Comparison of ENCODE assay signal across 8 cellular contexts in the genomic region with DNA sequence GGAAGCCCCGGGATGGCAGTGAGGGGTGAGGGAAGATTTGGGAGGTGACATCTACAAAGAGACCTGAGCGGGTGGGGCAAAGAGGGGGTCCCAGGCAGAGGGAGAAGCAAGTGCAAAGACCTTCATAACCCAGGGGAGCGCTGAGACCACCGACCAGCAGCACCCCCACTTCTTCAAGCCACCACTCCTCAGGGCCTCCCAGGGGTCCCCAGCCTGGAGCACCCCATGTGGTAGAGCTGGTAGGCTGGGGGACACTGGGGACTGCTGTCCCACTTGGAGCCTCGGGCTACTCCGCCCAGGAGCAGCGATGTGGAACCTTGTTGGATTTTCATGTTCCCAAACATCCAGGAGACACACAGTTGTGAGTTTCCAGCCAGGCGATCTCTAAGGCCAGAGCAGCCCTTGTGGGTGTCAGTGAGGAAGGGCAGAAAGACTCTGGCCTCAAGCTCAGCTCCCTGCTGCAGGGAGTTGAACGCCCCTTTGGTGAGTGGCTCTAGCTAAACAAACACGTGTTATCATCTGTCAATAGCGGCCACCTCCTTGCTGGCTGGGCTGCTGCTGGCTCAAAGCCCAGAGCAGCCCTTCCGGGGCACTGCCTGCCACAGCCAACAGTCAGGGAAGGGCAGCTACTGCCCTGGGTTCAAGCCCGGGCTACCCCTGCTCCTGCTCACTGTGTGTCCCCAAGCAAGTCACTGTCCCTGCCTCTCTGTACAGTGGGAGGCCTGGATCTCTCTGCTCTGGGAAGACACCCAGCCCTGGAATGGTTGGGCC. TPM values are rescaled to one million over a fixed set of nuclear protein-coding genes. Genes with fewer than 3 reads are reported as not detected.
A peak's percentile ranks its signal among the peaks of the same experiment; 100 is the strongest.
DNase-seq lines count a peak whose midpoint lies in the region; ATAC-seq and TF ChIP-seq lines count a peak whose summit lies in the region.

No MANE protein-coding gene starts in this region.

- H3K27ac ChIP-seq in fibroblast of lung (ENCODE audit: insufficient read depth, low read length) (no peak overlapping the region), skeletal muscle tissue (ENCODE audit: low read depth, low read length) (no peak overlapping the region)

- no peak overlapping the region for H3K4me2 ChIP-seq in fibroblast of lung (ENCODE audit: extremely low read depth, insufficient read depth, low read length)

- peak overlapping the region in 2 of 7 donors; percentile 54 to 87 for H3K27ac Mint-ChIP-seq in CD14-positive monocyte

- intact Hi-C loops in CD14-positive monocyte (cut with micrococcal nuclease): no loop called here

- no peaks in the 10 kb centered on the region for H3K36me3 Mint-ChIP-seq in CD14-positive monocyte

- no peaks in the 10 kb centered on the region for H3K9me3 ChIP-seq in fibroblast of lung (ENCODE audit: control insufficient read depth, insufficient read depth, low read depth, low read length)
- no peaks in the 10 kb centered on the region for H3K9me3 ChIP-seq in skeletal muscle tissue (ENCODE audit: control insufficient read depth in 3 of 3, low read length in 3 of 3)

- H4K20me1 ChIP-seq in fibroblast of lung (ENCODE audit: control insufficient read depth, extremely low read depth, insufficient read depth, low read length): peaks cover 2% of the 10 kb centered on the region

- ATAC-seq in HG02571 (IDR thresholded peaks at IDR 0.05; ENCODE audit: unreplicated experiment): no peak
- ATAC-seq in GM19467 (IDR thresholded peaks at IDR 0.05; ENCODE audit: unreplicated experiment): no peak

- H3K36me3 ChIP-seq in fibroblast of lung (ENCODE audit: control insufficient read depth, insufficient read depth, low read length) (no peaks in the 10 kb centered on the region), skeletal muscle tissue (ENCODE audit: control insufficient read depth in 3 of 3, insufficient read depth in 3 of 3, low read length in 3 of 3) (no peaks in the 10 kb centered on the region)

- H2AFZ ChIP-seq in fibroblast of lung (ENCODE audit: low read length): no peak overlapping the region

- H3K4me1 Mint-ChIP-seq in CD14-positive monocyte: peaks cover 44% of the 10 kb centered on the region

- peaks cover 3 to 25% (median 11%) of the 10 kb centered on the region in 3 donors for H3K27me3 Mint-ChIP-seq in CD14-positive monocyte (ENCODE audit: low read depth in 3 of 3)

- H3K9ac ChIP-seq in fibroblast of lung (ENCODE audit: insufficient read depth, low read length) (no peak overlapping the region), skeletal muscle tissue (ENCODE audit: low read depth in 1 of 3, low read length in 3 of 3) (peak overlapping the region in 2 of 3 donors; percentile 21 to 54)

- CTCF ChIA-PET in HEK293T (lab: Yijun Ruan, JAX): interaction anchor here (0.9 to 1.1 kb wide), 2 partner anchors 18 to 62 kb away, joined by 3 read pairs; no protein-coding TSS in a partner anchor

- no peaks in the 10 kb centered on the region for H3K9me3 Mint-ChIP-seq in CD14-positive monocyte

- no peaks in the 10 kb centered on the region for H3K79me2 ChIP-seq in fibroblast of lung (ENCODE audit: control insufficient read depth, insufficient read depth, low read length)

- H3K27me3 ChIP-seq in fibroblast of lung (ENCODE audit: control insufficient read depth, insufficient read depth, low read length): no peaks in the 10 kb centered on the region
- peaks cover 0 to 12% (median 4%) of the 10 kb centered on the region in 3 donors for H3K27me3 ChIP-seq in skeletal muscle tissue (ENCODE audit: control insufficient read depth in 3 of 3, insufficient read depth in 3 of 3, low read length in 3 of 3)

- POLR2A ChIA-PET in HEK293T (lab: Yijun Ruan, JAX): interaction anchor here (1.1 kb wide), 1 partner anchor 29 kb away, joined by 3 read pairs; no protein-coding TSS in a partner anchor

- DNase-seq in HEK293T (ENCODE audit: extremely low spot score): peak; percentile 51
- peak; percentile 54 for DNase-seq in NCI-H748 treated with DMSO at 0.1 percent for 48 hours (lab: John Stamatoyannopoulos, UW)
- DNase-seq in fibroblast of lung (ENCODE audit: low read depth in 2 of 2): peak; percentile 39 to 47
- DNase-seq in CD14-positive monocyte (ENCODE audit: low spot score): no peak
- DNase-seq in cerebellar cortex (ENCODE audit: low spot score): no peak

- H3K4me3 ChIP-seq in fibroblast of lung (replicated peaks in 1 of 4; ENCODE audit: control extremely low read depth in 1 of 4, insufficient read depth in 1 of 4, low read depth in 3 of 4, low read length in 4 of 4) (no peak overlapping the region), skeletal muscle tissue (ENCODE audit: low read length in 3 of 3) (no peak overlapping the region)

- H3K4me1 ChIP-seq in fibroblast of lung (ENCODE audit: control insufficient read depth, extremely low read depth, insufficient read depth, low read length): no peaks in the 10 kb centered on the region
- H3K4me1 ChIP-seq in skeletal muscle tissue (ENCODE audit: control insufficient read depth in 3 of 3, insufficient read depth in 3 of 3, low read length in 3 of 3): peaks cover 11 to 15% (median 14%) of the 10 kb centered on the region in 3 donors

- peak overlapping the region in 1 of 2 donors; percentile 20 for H3K4me3 Mint-ChIP-seq in CD14-positive monocyte

- TF ChIP-seq CTCF in fibroblast of lung (conservative IDR thresholded peaks at IDR 0.05 in 1 of 2, IDR thresholded peaks at IDR 0.05 in 1 of 2; ENCODE audit: low read depth in 1 of 2, low read length in 2 of 2) (no peak), CD14-positive monocyte (IDR thresholded peaks at IDR 0.05) (no peak)

TF ChIP-seq in HEK293T, 16 proteins besides CTCF, POLR2A, EP300 and RAD21:
- TF ChIP-seq NFRKB (IDR thresholded peaks at IDR 0.05) (no peak), ZNF384 (IDR thresholded peaks at IDR 0.05) (no peak), FOXM1 (IDR thresholded peaks at IDR 0.05; ENCODE audit: borderline replicate concordance) (no peak), FOXK2 (IDR thresholded peaks at IDR 0.05) (no peak), SUZ12 (IDR thresholded peaks at IDR 0.05) (no peak), TARDBP (IDR thresholded peaks at IDR 0.05) (no peak)

RNA-seq across cellular contexts. Expression of gene CHKA, which starts 25.7 kb away (rescaled TPM):
- total RNA-seq in fibroblast of lung (8.0 and 8.4 TPM in 2 replicates), skeletal muscle tissue (8.9 TPM)
- polyA plus RNA-seq in fibroblast of lung (7.2 and 7.4 TPM in 2 replicates), CD14-positive monocyte (1 to 10 TPM; 2.8 to 5.7 TPM)
- polyA plus RNA-seq in fibroblast of lung (2012): 4.8 and 5.8 TPM in 2 replicates
- polyA minus RNA-seq in fibroblast of lung (ENCODE audit: low replicate concordance): 5.4 and 9.0 TPM in 2 replicates

Comparison
In these comparisons a context has a peak if more than half of its experiments do, and no peak if none do; other contexts are left out.
1. DNase-seq: peak in HEK293T (single experiment), NCI-H748 treated with DMSO at 0.1 percent for 48 hours (single experiment) and fibroblast of lung (2 of 2); none in CD14-positive monocyte (single experiment) and cerebellar cortex (single experiment).